In the genomic region with DNA sequence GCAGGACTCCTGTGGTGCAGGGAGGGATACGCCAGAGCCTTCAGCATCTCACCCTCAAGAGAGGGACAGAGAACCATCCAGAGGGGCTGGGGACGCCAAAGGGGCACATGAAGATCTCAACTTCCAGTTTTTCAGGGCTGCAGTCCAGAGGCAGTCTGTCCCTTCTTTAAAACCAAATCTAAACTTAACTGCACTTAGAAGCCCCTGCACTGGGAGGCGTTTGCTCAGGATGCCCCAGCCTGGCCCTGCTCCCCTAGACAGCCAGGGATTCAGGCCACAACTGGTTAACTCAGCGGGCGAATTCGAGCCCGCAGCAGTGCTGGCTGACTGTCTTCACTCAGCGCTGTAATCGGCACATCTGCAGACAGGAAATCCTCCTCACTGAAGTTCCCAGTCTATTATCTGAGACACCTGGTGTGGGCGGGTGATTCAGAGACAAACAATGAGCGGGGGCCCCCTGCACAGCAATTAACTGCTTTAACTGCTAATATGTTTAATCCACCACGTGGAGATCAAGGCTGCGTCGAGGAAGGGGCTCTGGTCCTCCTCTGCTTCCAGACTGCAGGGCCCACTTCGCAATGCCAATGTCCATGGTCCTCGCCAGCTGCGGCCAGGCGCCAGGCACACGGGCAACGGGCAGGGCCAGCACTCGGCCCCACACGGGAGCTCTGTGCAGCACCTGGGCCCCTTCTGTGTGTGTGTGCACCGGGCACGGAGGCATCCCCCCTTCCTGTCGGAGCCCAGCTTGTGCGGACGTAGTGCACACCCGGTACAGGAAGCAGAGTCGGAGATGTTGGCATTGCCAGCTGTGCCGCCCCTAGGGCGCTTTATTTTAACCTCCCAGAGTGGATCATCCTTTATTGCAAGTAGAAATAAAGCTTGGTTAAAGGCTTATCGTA, we compare ENCODE assay signal across 1 cellular context.
TF ChIP-seq lines count a peak whose summit lies in the region.

No MANE protein-coding gene starts in this region.

TF ChIP-seq in K562, 482 proteins besides CTCF, POLR2A, EP300 and RAD21 (continued from another document and continues in another):
- TF ChIP-seq, protein P1, sequence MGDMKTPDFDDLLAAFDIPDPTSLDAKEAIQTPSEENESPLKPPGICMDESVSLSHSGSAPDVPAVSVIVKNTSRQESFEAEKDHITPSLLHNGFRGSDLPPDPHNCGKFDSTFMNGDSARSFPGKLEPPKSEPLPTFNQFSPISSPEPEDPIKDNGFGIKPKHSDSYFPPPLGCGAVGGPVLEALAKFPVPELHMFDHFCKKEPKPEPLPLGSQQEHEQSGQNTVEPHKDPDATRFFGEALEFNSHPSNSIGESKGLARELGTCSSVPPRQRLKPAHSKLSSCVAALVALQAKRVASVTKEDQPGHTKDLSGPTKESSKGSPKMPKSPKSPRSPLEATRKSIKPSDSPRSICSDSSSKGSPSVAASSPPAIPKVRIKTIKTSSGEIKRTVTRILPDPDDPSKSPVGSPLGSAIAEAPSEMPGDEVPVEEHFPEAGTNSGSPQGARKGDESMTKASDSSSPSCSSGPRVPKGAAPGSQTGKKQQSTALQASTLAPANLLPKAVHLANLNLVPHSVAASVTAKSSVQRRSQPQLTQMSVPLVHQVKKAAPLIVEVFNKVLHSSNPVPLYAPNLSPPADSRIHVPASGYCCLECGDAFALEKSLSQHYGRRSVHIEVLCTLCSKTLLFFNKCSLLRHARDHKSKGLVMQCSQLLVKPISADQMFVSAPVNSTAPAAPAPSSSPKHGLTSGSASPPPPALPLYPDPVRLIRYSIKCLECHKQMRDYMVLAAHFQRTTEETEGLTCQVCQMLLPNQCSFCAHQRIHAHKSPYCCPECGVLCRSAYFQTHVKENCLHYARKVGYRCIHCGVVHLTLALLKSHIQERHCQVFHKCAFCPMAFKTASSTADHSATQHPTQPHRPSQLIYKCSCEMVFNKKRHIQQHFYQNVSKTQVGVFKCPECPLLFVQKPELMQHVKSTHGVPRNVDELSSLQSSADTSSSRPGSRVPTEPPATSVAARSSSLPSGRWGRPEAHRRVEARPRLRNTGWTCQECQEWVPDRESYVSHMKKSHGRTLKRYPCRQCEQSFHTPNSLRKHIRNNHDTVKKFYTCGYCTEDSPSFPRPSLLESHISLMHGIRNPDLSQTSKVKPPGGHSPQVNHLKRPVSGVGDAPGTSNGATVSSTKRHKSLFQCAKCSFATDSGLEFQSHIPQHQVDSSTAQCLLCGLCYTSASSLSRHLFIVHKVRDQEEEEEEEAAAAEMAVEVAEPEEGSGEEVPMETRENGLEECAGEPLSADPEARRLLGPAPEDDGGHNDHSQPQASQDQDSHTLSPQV (IDR thresholded peaks at IDR 0.05) = no peak; the same call in 1 of the 2 replicates
- TF ChIP-seq PURB (CRISPR knock-in tag; IDR thresholded peaks at IDR 0.05; ENCODE audit: low read depth) (no peak), KAT8 (IDR thresholded peaks at IDR 0.05; ENCODE audit: low read depth) (no peak), KAT2B (IDR thresholded peaks at IDR 0.05; ENCODE audit: low read depth, low read length) (no peak), SRSF9 (IDR thresholded peaks at IDR 0.05; ENCODE audit: borderline replicate concordance, low read depth, low read length) (no peak), SMAD4 (CRISPR knock-in tag; conservative IDR thresholded peaks at IDR 0.05) (peak; percentile 100), ZNF668 (CRISPR knock-in tag; IDR thresholded peaks at IDR 0.05) (no peak), SMC3 (conservative IDR thresholded peaks at IDR 0.05; ENCODE audit: insufficient read depth, low read depth, low read length) (no peak; the same call in 1 of the 2 replicates), CC2D1A (IDR thresholded peaks at IDR 0.05) (peak; percentile 70; the same call in 1 of the 2 replicates), ZNF134 (CRISPR knock-in tag; conservative IDR thresholded peaks at IDR 0.05) (0 out of 2 replicates have a peak, but pooled peaks have one; percentile 51), MEF2D (tag; conservative IDR thresholded peaks at IDR 0.05; ENCODE audit: low read depth) (peak; percentile 82; the same call in 1 of the 2 replicates), BHLHE40 (IDR thresholded peaks at IDR 0.05; ENCODE audit: low read length) (peak; percentile 87), NCOA6 (IDR thresholded peaks at IDR 0.05) (no peak), TCF7 (IDR thresholded peaks at IDR 0.05; ENCODE audit: borderline replicate concordance) (peak; percentile 92), ZNF699 (CRISPR knock-in tag; IDR thresholded peaks at IDR 0.05; ENCODE audit: insufficient replicate concordance) (peak; percentile 21), RBM14 (IDR thresholded peaks at IDR 0.05; ENCODE audit: borderline replicate concordance, insufficient read depth, low read depth, low read length) (no peak), KLF13 (tag; IDR thresholded peaks at IDR 0.05; ENCODE audit: borderline replicate concordance, low read depth) (no peak; the same call in 1 of the 2 replicates), ZFPM2 (CRISPR knock-in tag; IDR thresholded peaks at IDR 0.05) (no peak; the same call in 1 of the 2 replicates), SREBF2 (CRISPR knock-in tag; IDR thresholded peaks at IDR 0.05) (no peak), MCM3 (IDR thresholded peaks at IDR 0.05) (no peak), ZNF316 (IDR thresholded peaks at IDR 0.05) (no peak), HNRNPUL1 (IDR thresholded peaks at IDR 0.05; ENCODE audit: low read length) (no peak), LEF1 (IDR thresholded peaks at IDR 0.05) (peak; percentile 98), ZNF232 (CRISPR knock-in tag; IDR thresholded peaks at IDR 0.05) (no peak)
- TF ChIP-seq, protein P2, sequence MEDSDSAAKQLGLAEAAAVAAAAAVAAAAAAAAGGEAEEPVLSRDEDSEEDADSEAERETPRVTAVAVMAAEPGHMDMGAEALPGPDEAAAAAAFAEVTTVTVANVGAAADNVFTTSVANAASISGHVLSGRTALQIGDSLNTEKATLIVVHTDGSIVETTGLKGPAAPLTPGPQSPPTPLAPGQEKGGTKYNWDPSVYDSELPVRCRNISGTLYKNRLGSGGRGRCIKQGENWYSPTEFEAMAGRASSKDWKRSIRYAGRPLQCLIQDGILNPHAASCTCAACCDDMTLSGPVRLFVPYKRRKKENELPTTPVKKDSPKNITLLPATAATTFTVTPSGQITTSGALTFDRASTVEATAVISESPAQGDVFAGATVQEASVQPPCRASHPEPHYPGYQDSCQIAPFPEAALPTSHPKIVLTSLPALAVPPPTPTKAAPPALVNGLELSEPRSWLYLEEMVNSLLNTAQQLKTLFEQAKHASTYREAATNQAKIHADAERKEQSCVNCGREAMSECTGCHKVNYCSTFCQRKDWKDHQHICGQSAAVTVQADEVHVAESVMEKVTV (CRISPR knock-in tag; IDR thresholded peaks at IDR 0.05) = no peak; the same call in 1 of the 2 replicates
- TF ChIP-seq, protein P3, sequence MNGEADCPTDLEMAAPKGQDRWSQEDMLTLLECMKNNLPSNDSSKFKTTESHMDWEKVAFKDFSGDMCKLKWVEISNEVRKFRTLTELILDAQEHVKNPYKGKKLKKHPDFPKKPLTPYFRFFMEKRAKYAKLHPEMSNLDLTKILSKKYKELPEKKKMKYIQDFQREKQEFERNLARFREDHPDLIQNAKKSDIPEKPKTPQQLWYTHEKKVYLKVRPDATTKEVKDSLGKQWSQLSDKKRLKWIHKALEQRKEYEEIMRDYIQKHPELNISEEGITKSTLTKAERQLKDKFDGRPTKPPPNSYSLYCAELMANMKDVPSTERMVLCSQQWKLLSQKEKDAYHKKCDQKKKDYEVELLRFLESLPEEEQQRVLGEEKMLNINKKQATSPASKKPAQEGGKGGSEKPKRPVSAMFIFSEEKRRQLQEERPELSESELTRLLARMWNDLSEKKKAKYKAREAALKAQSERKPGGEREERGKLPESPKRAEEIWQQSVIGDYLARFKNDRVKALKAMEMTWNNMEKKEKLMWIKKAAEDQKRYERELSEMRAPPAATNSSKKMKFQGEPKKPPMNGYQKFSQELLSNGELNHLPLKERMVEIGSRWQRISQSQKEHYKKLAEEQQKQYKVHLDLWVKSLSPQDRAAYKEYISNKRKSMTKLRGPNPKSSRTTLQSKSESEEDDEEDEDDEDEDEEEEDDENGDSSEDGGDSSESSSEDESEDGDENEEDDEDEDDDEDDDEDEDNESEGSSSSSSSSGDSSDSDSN (IDR thresholded peaks at IDR 0.05; ENCODE audit: borderline replicate concordance in 1 of 2, low read depth in 2 of 2, low read length in 2 of 2) = no peak; a peak in 1 of 4 replicates
- TF ChIP-seq, protein P4, sequence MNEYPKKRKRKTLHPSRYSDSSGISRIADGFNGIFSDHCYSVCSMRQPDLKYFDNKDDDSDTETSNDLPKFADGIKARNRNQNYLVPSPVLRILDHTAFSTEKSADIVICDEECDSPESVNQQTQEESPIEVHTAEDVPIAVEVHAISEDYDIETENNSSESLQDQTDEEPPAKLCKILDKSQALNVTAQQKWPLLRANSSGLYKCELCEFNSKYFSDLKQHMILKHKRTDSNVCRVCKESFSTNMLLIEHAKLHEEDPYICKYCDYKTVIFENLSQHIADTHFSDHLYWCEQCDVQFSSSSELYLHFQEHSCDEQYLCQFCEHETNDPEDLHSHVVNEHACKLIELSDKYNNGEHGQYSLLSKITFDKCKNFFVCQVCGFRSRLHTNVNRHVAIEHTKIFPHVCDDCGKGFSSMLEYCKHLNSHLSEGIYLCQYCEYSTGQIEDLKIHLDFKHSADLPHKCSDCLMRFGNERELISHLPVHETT (CRISPR knock-in tag; conservative IDR thresholded peaks at IDR 0.05 in 1 of 2, IDR thresholded peaks at IDR 0.05 in 1 of 2) = peak in 1 of 2 experiments; percentile 89; a peak in 2 of 4 replicates
- TF ChIP-seq, protein P5, sequence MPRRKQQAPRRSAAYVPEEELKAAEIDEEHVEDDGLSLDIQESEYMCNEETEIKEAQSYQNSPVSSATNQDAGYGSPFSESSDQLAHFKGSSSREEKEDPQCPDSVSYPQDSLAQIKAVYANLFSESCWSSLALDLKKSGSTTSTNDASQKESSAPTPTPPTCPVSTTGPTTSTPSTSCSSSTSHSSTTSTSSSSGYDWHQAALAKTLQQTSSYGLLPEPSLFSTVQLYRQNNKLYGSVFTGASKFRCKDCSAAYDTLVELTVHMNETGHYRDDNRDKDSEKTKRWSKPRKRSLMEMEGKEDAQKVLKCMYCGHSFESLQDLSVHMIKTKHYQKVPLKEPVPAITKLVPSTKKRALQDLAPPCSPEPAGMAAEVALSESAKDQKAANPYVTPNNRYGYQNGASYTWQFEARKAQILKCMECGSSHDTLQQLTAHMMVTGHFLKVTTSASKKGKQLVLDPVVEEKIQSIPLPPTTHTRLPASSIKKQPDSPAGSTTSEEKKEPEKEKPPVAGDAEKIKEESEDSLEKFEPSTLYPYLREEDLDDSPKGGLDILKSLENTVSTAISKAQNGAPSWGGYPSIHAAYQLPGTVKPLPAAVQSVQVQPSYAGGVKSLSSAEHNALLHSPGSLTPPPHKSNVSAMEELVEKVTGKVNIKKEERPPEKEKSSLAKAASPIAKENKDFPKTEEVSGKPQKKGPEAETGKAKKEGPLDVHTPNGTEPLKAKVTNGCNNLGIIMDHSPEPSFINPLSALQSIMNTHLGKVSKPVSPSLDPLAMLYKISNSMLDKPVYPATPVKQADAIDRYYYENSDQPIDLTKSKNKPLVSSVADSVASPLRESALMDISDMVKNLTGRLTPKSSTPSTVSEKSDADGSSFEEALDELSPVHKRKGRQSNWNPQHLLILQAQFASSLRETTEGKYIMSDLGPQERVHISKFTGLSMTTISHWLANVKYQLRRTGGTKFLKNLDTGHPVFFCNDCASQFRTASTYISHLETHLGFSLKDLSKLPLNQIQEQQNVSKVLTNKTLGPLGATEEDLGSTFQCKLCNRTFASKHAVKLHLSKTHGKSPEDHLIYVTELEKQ (CRISPR knock-in tag; IDR thresholded peaks at IDR 0.05) = no peak
- TF ChIP-seq, protein P6, sequence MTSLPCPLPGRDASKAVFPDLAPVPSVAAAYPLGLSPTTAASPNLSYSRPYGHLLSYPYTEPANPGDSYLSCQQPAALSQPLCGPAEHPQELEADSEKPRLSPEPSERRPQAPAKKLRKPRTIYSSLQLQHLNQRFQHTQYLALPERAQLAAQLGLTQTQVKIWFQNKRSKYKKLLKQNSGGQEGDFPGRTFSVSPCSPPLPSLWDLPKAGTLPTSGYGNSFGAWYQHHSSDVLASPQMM (CRISPR knock-in tag; IDR thresholded peaks at IDR 0.05) = no peak
- TF ChIP-seq, protein P7, sequence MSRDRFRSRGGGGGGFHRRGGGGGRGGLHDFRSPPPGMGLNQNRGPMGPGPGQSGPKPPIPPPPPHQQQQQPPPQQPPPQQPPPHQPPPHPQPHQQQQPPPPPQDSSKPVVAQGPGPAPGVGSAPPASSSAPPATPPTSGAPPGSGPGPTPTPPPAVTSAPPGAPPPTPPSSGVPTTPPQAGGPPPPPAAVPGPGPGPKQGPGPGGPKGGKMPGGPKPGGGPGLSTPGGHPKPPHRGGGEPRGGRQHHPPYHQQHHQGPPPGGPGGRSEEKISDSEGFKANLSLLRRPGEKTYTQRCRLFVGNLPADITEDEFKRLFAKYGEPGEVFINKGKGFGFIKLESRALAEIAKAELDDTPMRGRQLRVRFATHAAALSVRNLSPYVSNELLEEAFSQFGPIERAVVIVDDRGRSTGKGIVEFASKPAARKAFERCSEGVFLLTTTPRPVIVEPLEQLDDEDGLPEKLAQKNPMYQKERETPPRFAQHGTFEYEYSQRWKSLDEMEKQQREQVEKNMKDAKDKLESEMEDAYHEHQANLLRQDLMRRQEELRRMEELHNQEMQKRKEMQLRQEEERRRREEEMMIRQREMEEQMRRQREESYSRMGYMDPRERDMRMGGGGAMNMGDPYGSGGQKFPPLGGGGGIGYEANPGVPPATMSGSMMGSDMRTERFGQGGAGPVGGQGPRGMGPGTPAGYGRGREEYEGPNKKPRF (IDR thresholded peaks at IDR 0.05; ENCODE audit: low read depth, low read length) = no peak
- TF ChIP-seq, protein P8, sequence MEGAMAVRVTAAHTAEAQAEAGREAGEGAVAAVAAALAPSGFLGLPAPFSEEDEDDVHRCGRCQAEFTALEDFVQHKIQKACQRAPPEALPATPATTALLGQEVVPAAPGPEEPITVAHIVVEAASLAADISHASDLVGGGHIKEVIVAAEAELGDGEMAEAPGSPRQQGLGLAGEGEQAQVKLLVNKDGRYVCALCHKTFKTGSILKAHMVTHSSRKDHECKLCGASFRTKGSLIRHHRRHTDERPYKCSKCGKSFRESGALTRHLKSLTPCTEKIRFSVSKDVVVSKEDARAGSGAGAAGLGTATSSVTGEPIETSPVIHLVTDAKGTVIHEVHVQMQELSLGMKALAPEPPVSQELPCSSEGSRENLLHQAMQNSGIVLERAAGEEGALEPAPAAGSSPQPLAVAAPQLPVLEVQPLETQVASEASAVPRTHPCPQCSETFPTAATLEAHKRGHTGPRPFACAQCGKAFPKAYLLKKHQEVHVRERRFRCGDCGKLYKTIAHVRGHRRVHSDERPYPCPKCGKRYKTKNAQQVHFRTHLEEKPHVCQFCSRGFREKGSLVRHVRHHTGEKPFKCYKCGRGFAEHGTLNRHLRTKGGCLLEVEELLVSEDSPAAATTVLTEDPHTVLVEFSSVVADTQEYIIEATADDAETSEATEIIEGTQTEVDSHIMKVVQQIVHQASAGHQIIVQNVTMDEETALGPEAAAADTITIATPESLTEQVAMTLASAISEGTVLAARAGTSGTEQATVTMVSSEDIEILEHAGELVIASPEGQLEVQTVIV (CRISPR knock-in tag; IDR thresholded peaks at IDR 0.05; ENCODE audit: borderline replicate concordance) = no peak
- TF ChIP-seq, protein P9, sequence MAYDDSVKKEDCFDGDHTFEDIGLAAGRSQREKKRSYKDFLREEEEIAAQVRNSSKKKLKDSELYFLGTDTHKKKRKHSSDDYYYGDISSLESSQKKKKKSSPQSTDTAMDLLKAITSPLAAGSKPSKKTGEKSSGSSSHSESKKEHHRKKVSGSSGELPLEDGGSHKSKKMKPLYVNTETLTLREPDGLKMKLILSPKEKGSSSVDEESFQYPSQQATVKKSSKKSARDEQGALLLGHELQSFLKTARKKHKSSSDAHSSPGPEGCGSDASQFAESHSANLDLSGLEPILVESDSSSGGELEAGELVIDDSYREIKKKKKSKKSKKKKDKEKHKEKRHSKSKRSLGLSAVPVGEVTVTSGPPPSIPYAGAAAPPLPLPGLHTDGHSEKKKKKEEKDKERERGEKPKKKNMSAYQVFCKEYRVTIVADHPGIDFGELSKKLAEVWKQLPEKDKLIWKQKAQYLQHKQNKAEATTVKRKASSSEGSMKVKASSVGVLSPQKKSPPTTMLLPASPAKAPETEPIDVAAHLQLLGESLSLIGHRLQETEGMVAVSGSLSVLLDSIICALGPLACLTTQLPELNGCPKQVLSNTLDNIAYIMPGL (CRISPR knock-in tag; IDR thresholded peaks at IDR 0.05) = peak; percentile 84; the same call in 1 of the 2 replicates
